1 cellular context compared by ENCODE assay signal in the genomic region with DNA sequence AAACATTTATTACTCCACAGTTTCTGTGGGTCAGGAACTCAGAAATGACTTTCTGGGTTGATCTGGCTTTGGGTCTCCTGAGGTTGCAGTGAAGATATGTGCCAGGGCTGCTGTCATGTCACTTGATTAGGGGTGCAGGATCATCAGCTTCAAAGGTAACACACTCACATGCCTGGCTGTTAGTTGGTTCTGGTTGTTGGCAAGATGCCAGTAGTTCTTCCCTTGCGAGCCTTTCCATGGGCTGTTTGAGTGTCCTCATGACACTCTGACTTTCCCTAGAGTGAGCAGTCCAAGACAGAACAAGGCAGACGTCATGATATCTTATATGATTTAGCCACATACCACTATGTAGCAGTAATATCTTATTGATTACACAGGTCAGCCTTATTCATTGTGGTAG.
TF ChIP-seq lines count a peak whose summit lies in the region.

No MANE protein-coding gene starts in this region.

TF ChIP-seq in HepG2, 621 proteins besides CTCF, POLR2A, EP300 and RAD21:
- no peak for TF ChIP-seq MTF2 (CRISPR knock-in tag; IDR thresholded peaks at IDR 0.05; ENCODE audit: borderline replicate concordance)
- TF ChIP-seq LCORL (IDR thresholded peaks at IDR 0.05) = peak; percentile 90
- TF ChIP-seq LCORL (CRISPR knock-in tag; IDR thresholded peaks at IDR 0.05) = no peak
